28 cellular contexts compared by ENCODE assay signal in genomic region chr4:24574256-24574655, GRCh38. TPM values are rescaled to one million over a fixed set of nuclear protein-coding genes. Genes with fewer than 3 reads are reported as not detected.
DNase-seq lines count a peak whose midpoint lies in the region; ATAC-seq, FAIRE-seq and TF ChIP-seq lines count a peak whose summit lies in the region.
"Had no signal": no experiment of that assay in that cellular context is flagged by ENCODE, and none has a peak within 500 bp of the region (broad histone marks: within the 10 kb centered on the region; RNA-seq: fewer than 3 reads in every experiment).

No MANE protein-coding gene starts in this region.

- no peak for FAIRE-seq in astrocyte (lab: Jason Lieb, UNC)
- FAIRE-seq: K562 had no signal

- POLR2A ChIA-PET in CD8-positive, alpha-beta T cell (lab: Charles Lee): interaction anchor here (3.1 kb wide), 1 partner anchor 9 kb away, joined by 25 read pairs; the partner anchor contains the start of gene DHX15

- no peak overlapping the region for H3K4me3 ChIP-seq in CD8-positive, alpha-beta T cell (ENCODE audit: low read depth, low read length)
- no peak overlapping the region for H3K4me3 ChIP-seq in astrocyte (ENCODE audit: insufficient read depth, low read depth, low read length)
- H3K4me3 ChIP-seq: esophagus squamous epithelium, K562, MG63, smooth muscle cell, tibial nerve had no signal

- no peak overlapping the region for H3K27ac ChIP-seq in CD8-positive, alpha-beta T cell (ENCODE audit: low read depth, low read length)
- H3K27ac ChIP-seq in astrocyte (ENCODE audit: low read depth, low read length): no peak overlapping the region
- H3K27ac ChIP-seq: esophagus squamous epithelium, RWPE1, tibial nerve had no signal

- H3K36me3 ChIP-seq in CD8-positive, alpha-beta T cell (ENCODE audit: insufficient read depth, low read length): peaks cover 25% of the 10 kb centered on the region
- peaks cover 35% of the 10 kb centered on the region for H3K36me3 ChIP-seq in astrocyte (ENCODE audit: insufficient read depth, low read length)

- no peaks in the 10 kb centered on the region for H3K27me3 ChIP-seq in CD8-positive, alpha-beta T cell (ENCODE audit: insufficient read depth, low read length)
- H3K27me3 ChIP-seq in astrocyte (ENCODE audit: insufficient read depth, low read length): no peaks in the 10 kb centered on the region
- H3K27me3 ChIP-seq: esophagus squamous epithelium, MG63, tibial nerve had no signal

- H2AFZ ChIP-seq in astrocyte (ENCODE audit: low read depth, low read length): no peak overlapping the region

- intact Hi-C loops in CD8-positive, alpha-beta T cell (cut with DNase I, micrococcal nuclease): no loop called here

- no peaks in the 10 kb centered on the region for H3K9me3 Mint-ChIP-seq in activated T-cell treated with anti-CD3 and anti-CD28 coated beads, Interleukin-2, amount 50 U/mL, for 24 hours
- no peaks in the 10 kb centered on the region for H3K9me3 Mint-ChIP-seq in CD8-positive, alpha-beta T cell
- no peaks in the 10 kb centered on the region for H3K9me3 Mint-ChIP-seq in astrocyte (ENCODE audit: unreplicated experiment)

- DNase-seq in activated T-cell treated with anti-CD3 and anti-CD28 coated beads, Interleukin-2, amount 50 U/mL, for 24 hours: no peak
- no peak for DNase-seq in activated T-cell treated with anti-CD3 and anti-CD28 coated beads, Interleukin-2, amount 50 U/mL, for 48 hours
- no peak for DNase-seq in CD8-positive, alpha-beta T cell
- DNase-seq in astrocyte (ENCODE audit: low read depth) (no peak), left lobe of liver (ENCODE audit: low spot score) (no peak), NCI-H524 treated with DMSO at 0.1 percent for 48 hours (lab: John Stamatoyannopoulos, UW) (no peak)
- DNase-seq: activated CD4-positive, alpha-beta T cell treated with anti-CD3 and anti-CD28 coated beads for 1 hour; activated CD8-positive, alpha-beta memory T cell treated with anti-CD3 and anti-CD28 coated beads for 24 hours; activated naive CD4-positive, alpha-beta T cell treated with anti-CD3 and anti-CD28 coated beads, Interleukin-2, amount 10 ng/mL, durations not matched to agents 7 days and 5 days; activated T-cell treated with anti-CD3 and anti-CD28 coated beads, Interleukin-2, amount 50 U/mL, for 1 hour; anterior cingulate cortex; DMS79 treated with DMSO at 0.1 percent for 48 hours; esophagus squamous epithelium; foreskin melanocyte; HCEC 1CT; MG63; NCI-H2029 treated with DMSO at 0.1 percent for 48 hours; NCI-H82; occipital lobe; stimulated activated CD4-positive, alpha-beta T cell treated with anti-CD3 and anti-CD28 coated beads, Interleukin-1b, Interleukin-23, amount 100 ng/mL, for 48 hours; stimulated activated CD8-positive, alpha-beta memory T cell treated with anti-CD3 and anti-CD28 coated beads, Interleukin-4, amount 100 ng/mL, for 48 hours had no signal

- H3K4me1 Mint-ChIP-seq in activated T-cell treated with anti-CD3 and anti-CD28 coated beads, Interleukin-2, amount 50 U/mL, for 24 hours (ENCODE audit: low read depth): peaks cover 86% of the 10 kb centered on the region
- H3K4me1 Mint-ChIP-seq in CD8-positive, alpha-beta T cell (ENCODE audit: low read depth): peaks cover 85% of the 10 kb centered on the region
- H3K4me1 Mint-ChIP-seq in astrocyte (ENCODE audit: low read depth, unreplicated experiment): peaks cover 22% of the 10 kb centered on the region

- peaks cover 100% of the 10 kb centered on the region for H3K36me3 Mint-ChIP-seq in activated T-cell treated with anti-CD3 and anti-CD28 coated beads, Interleukin-2, amount 50 U/mL, for 24 hours (ENCODE audit: low read depth)
- H3K36me3 Mint-ChIP-seq in CD8-positive, alpha-beta T cell: peaks cover 83% of the 10 kb centered on the region
- H3K36me3 Mint-ChIP-seq in astrocyte (ENCODE audit: low read depth, unreplicated experiment): peaks cover 19% of the 10 kb centered on the region

- no peaks in the 10 kb centered on the region for H3K27me3 Mint-ChIP-seq in activated T-cell treated with anti-CD3 and anti-CD28 coated beads, Interleukin-2, amount 50 U/mL, for 24 hours
- H3K27me3 Mint-ChIP-seq in CD8-positive, alpha-beta T cell (ENCODE audit: low read depth): no peaks in the 10 kb centered on the region
- H3K27me3 Mint-ChIP-seq in astrocyte (ENCODE audit: low read depth, unreplicated experiment): no peaks in the 10 kb centered on the region
- H3K27me3 Mint-ChIP-seq: activated naive CD4-positive, alpha-beta T cell treated with anti-CD3 and anti-CD28 coated beads, Interleukin-2, amount 10 ng/mL, durations not matched to agents 7 days and 5 days; B cell had no signal

- no peak for ATAC-seq in CD8-positive, alpha-beta T cell
- ATAC-seq in left lobe of liver: peak; percentile 77
- ATAC-seq in HG02642 (IDR thresholded peaks at IDR 0.05; ENCODE audit: poor library complexity, unreplicated experiment): no peak
- no peak for ATAC-seq in GM18505 (IDR thresholded peaks at IDR 0.05; ENCODE audit: unreplicated experiment)
- ATAC-seq: K562 had no signal

- no peak overlapping the region for H3K4me2 ChIP-seq in astrocyte (ENCODE audit: low read length)
- H3K4me2 ChIP-seq: smooth muscle cell had no signal

- no peak overlapping the region for H3K4me3 Mint-ChIP-seq in activated T-cell treated with anti-CD3 and anti-CD28 coated beads, Interleukin-2, amount 50 U/mL, for 24 hours
- H3K4me3 Mint-ChIP-seq in CD8-positive, alpha-beta T cell: no peak overlapping the region
- H3K4me3 Mint-ChIP-seq in astrocyte (ENCODE audit: unreplicated experiment): no peak overlapping the region
- H3K4me3 Mint-ChIP-seq: activated naive CD4-positive, alpha-beta T cell treated with anti-CD3 and anti-CD28 coated beads, Interleukin-2, amount 10 ng/mL, durations not matched to agents 7 days and 5 days; B cell had no signal

- no peak overlapping the region for H3K9ac ChIP-seq in astrocyte (ENCODE audit: low read length)

- no peaks in the 10 kb centered on the region for H3K9me3 ChIP-seq in CD8-positive, alpha-beta T cell (ENCODE audit: low read length)
- H3K9me3 ChIP-seq in astrocyte (ENCODE audit: insufficient read depth, low read depth, low read length): no peaks in the 10 kb centered on the region
- H3K9me3 ChIP-seq: esophagus squamous epithelium, MG63, tibial nerve had no signal

- H3K79me2 ChIP-seq in astrocyte (ENCODE audit: insufficient read depth, low read length): peaks cover 100% of the 10 kb centered on the region

- no peak for TF ChIP-seq POLR2A in GM18505 (IDR thresholded peaks at IDR 0.05; ENCODE audit: borderline replicate concordance, extremely low read depth, insufficient read depth, insufficient read length)

- H3K4me1 ChIP-seq in CD8-positive, alpha-beta T cell (ENCODE audit: insufficient read depth, low read length): peaks cover 27% of the 10 kb centered on the region
- H3K4me1 ChIP-seq in astrocyte (ENCODE audit: insufficient read depth, low read length): no peaks in the 10 kb centered on the region

- CTCF ChIA-PET in CD8-positive, alpha-beta T cell (lab: Charles Lee): interaction anchor here (1.0 kb wide), 1 partner anchor 47 kb away, joined by 3 read pairs; no protein-coding TSS in a partner anchor

- H4K20me1 ChIP-seq in astrocyte (ENCODE audit: insufficient read depth, low read length): peaks cover 95% of the 10 kb centered on the region

- peak overlapping the region; percentile 44 for H3K27ac Mint-ChIP-seq in activated T-cell treated with anti-CD3 and anti-CD28 coated beads, Interleukin-2, amount 50 U/mL, for 24 hours
- H3K27ac Mint-ChIP-seq in CD8-positive, alpha-beta T cell: peak overlapping the region; percentile 60
- peak overlapping the region; percentile 31 for H3K27ac Mint-ChIP-seq in astrocyte (ENCODE audit: unreplicated experiment)
- H3K27ac Mint-ChIP-seq: B cell had no signal

- TF ChIP-seq CTCF in CD8-positive, alpha-beta T cell (IDR thresholded peaks at IDR 0.05): no peak
- TF ChIP-seq CTCF in astrocyte (IDR thresholded peaks at IDR 0.05; ENCODE audit: insufficient read depth, low read depth, low read length): no peak

RNA-seq across cellular contexts. Expression of gene DHX15, which starts 10.1 kb away (rescaled TPM):
- 100 to 1,000 TPM; 211 to 221 TPM for total RNA-seq in CD8-positive, alpha-beta T cell
- total RNA-seq in astrocyte (116 and 130 TPM in 2 replicates), left lobe of liver (29.2 TPM)
